13 cellular contexts compared by ENCODE assay signal in genomic region chr9:89464991-89465390, GRCh38. TPM values are rescaled to one million over a fixed set of nuclear protein-coding genes. Genes with fewer than 3 reads are reported as not detected.
DNase-seq lines count a peak whose midpoint lies in the region; ATAC-seq and TF ChIP-seq lines count a peak whose summit lies in the region.
"Had no signal": no experiment of that assay in that cellular context is flagged by ENCODE, and none has a peak within 500 bp of the region (broad histone marks: within the 10 kb centered on the region; RNA-seq: fewer than 3 reads in every experiment).

No MANE protein-coding gene starts in this region.

- peak overlapping the region in 4 of 10 experiments; percentile 41 to 61 (median 48); a peak in 2 of 20 replicates for H3K4me3 ChIP-seq in BLaER1 treated with 17β-estradiol and CSF1 and Interleukin-3, amounts not matched to agents 10 nM and 100 nM
- H3K4me3 ChIP-seq in neuronal stem cell (ENCODE audit: low read length in 2 of 2) (no peak overlapping the region), esophagus squamous epithelium (no peak overlapping the region)
- H3K4me3 ChIP-seq: right lobe of liver, vagina had no signal

- peak overlapping the region; percentile 83 to 100 (median 95) for H3K4me2 ChIP-seq in BLaER1 treated with 17β-estradiol and CSF1 and Interleukin-3, amounts not matched to agents 10 nM and 100 nM
- H3K4me2 ChIP-seq in neuronal stem cell (ENCODE audit: insufficient read depth, low read length, poor library complexity, severe bottlenecking), result no peak overlapping the region

- H3K36me3 Mint-ChIP-seq in activated T-cell treated with anti-CD3 and anti-CD28 coated beads, Interleukin-2, amount 50 U/mL, for 24 hours (ENCODE audit: low read depth), result peaks cover 95% of the 10 kb centered on the region
- H3K36me3 Mint-ChIP-seq in naive B cell, result no peaks in the 10 kb centered on the region
- H3K36me3 Mint-ChIP-seq: mesothelial cell of epicardium had no signal

- H3K4ac ChIP-seq in neuronal stem cell (ENCODE audit: low read length), result no peak overlapping the region

- H2BK5ac ChIP-seq in neuronal stem cell (ENCODE audit: low read length), result no peak overlapping the region

- H3K23ac ChIP-seq in neuronal stem cell (ENCODE audit: low read depth, low read length, poor library complexity), result no peak overlapping the region

- peak overlapping the region in 9 of 11 experiments; percentile 23 to 69 (median 61); a peak in 10 of 22 replicates for H3K9ac ChIP-seq in BLaER1 treated with 17β-estradiol and CSF1 and Interleukin-3, amounts not matched to agents 10 nM and 100 nM
- no peak overlapping the region for H3K9ac ChIP-seq in neuronal stem cell (ENCODE audit: low read depth, low read length, poor library complexity)

- no peak overlapping the region for H3K14ac ChIP-seq in neuronal stem cell (ENCODE audit: low read length)

- no peaks in the 10 kb centered on the region for H3K27me3 Mint-ChIP-seq in activated T-cell treated with anti-CD3 and anti-CD28 coated beads, Interleukin-2, amount 50 U/mL, for 24 hours
- H3K27me3 Mint-ChIP-seq in naive B cell, result no peaks in the 10 kb centered on the region

- no peak overlapping the region for H3K18ac ChIP-seq in neuronal stem cell (ENCODE audit: low read length)

- peak overlapping the region in 8 of 11 experiments; percentile 48 to 83 (median 76); a peak in 16 of 22 replicates for H3K27ac ChIP-seq in BLaER1 treated with 17β-estradiol and CSF1 and Interleukin-3, amounts not matched to agents 10 nM and 100 nM
- no peak overlapping the region for H3K27ac ChIP-seq in neuronal stem cell (replicated peaks; ENCODE audit: low read length)
- peak overlapping the region in 2 of 4 donors; percentile 68 to 74 for H3K27ac ChIP-seq in esophagus squamous epithelium
- H3K27ac ChIP-seq: vagina had no signal

- no peak overlapping the region for H4K8ac ChIP-seq in neuronal stem cell (ENCODE audit: low read depth, low read length)

- H3K4me3 Mint-ChIP-seq in activated T-cell treated with anti-CD3 and anti-CD28 coated beads, Interleukin-2, amount 50 U/mL, for 24 hours, result peak overlapping the region; percentile 77
- peak overlapping the region in 7 of 8 donors; percentile 40 to 91 (median 83) for H3K4me3 Mint-ChIP-seq in naive B cell
- H3K4me3 Mint-ChIP-seq: mesothelial cell of epicardium had no signal

- H2BK120ac ChIP-seq in neuronal stem cell (ENCODE audit: low read depth, low read length), result no peak overlapping the region

- no peaks in the 10 kb centered on the region for H3K9me3 ChIP-seq in BLaER1 treated with 17β-estradiol and CSF1 and Interleukin-3, amounts not matched to agents 10 nM and 100 nM (replicated peaks in 1 of 11)
- H3K9me3 ChIP-seq in neuronal stem cell (replicated peaks in 1 of 2; ENCODE audit: control insufficient read depth in 2 of 2, insufficient read depth in 1 of 2, low read depth in 1 of 2, low read length in 2 of 2) (no peaks in the 10 kb centered on the region), esophagus squamous epithelium (no peaks in the 10 kb centered on the region)
- H3K9me3 ChIP-seq: BE2C, right lobe of liver, vagina had no signal

- ATAC-seq in GM19463 (IDR thresholded peaks at IDR 0.05; ENCODE audit: unreplicated experiment) (peak; percentile 1), naive B cell (ENCODE audit: low read depth in 2 of 2) (no peak)

- H3K9me3 Mint-ChIP-seq in activated T-cell treated with anti-CD3 and anti-CD28 coated beads, Interleukin-2, amount 50 U/mL, for 24 hours, result no peaks in the 10 kb centered on the region
- no peaks in the 10 kb centered on the region for H3K9me3 Mint-ChIP-seq in naive B cell
- H3K9me3 Mint-ChIP-seq: mesothelial cell of epicardium had no signal

- peak overlapping the region; percentile 99 for H3K27ac Mint-ChIP-seq in activated T-cell treated with anti-CD3 and anti-CD28 coated beads, Interleukin-2, amount 50 U/mL, for 24 hours
- H3K27ac Mint-ChIP-seq in naive B cell, result peak overlapping the region; percentile 3 to 85 (median 63)
- H3K27ac Mint-ChIP-seq: mesothelial cell of epicardium had no signal

- H3K27me3 ChIP-seq in BLaER1 treated with 17β-estradiol and CSF1 and Interleukin-3, amounts not matched to agents 10 nM and 100 nM, result no peaks in the 10 kb centered on the region
- H3K27me3 ChIP-seq in neuronal stem cell (ENCODE audit: control insufficient read depth in 3 of 3, insufficient read depth in 3 of 3, low read depth in 1 of 3, low read length in 3 of 3) (no peaks in the 10 kb centered on the region), esophagus squamous epithelium (no peaks in the 10 kb centered on the region)
- H3K27me3 ChIP-seq: BE2C, right lobe of liver, vagina had no signal

- peaks cover 0 to 91% (median 36%) of the 10 kb centered on the region in 11 experiments; a peak in 16 of 22 replicates for H4K20me1 ChIP-seq in BLaER1 treated with 17β-estradiol and CSF1 and Interleukin-3, amounts not matched to agents 10 nM and 100 nM

- peaks cover 11% of the 10 kb centered on the region for H3K79me1 ChIP-seq in neuronal stem cell (ENCODE audit: low read depth, low read length)

- no peak overlapping the region for H4K91ac ChIP-seq in neuronal stem cell (ENCODE audit: low read depth, low read length, poor library complexity)

- DNase-seq in activated T-cell treated with anti-CD3 and anti-CD28 coated beads, Interleukin-2, amount 50 U/mL, for 24 hours, result no peak
- DNase-seq in naive B cell (no peak), neuronal stem cell (ENCODE audit: low spot score) (no peak), esophagus squamous epithelium (lab: John Stamatoyannopoulos, UW) (no peak), H4 (ENCODE audit: low spot score) (no peak)
- no peak for DNase-seq in effector CD8-positive, alpha-beta T cell (lab: John Stamatoyannopoulos, UW)
- DNase-seq: BE2C, NCI-H1694, right lobe of liver had no signal

- no peak for TF ChIP-seq CTCF in esophagus squamous epithelium (IDR thresholded peaks at IDR 0.05)

- peaks cover 0 to 10% (median 0%) of the 10 kb centered on the region in 11 experiments; a peak in 4 of 22 replicates for H3K36me3 ChIP-seq in BLaER1 treated with 17β-estradiol and CSF1 and Interleukin-3, amounts not matched to agents 10 nM and 100 nM
- H3K36me3 ChIP-seq in neuronal stem cell (replicated peaks in 1 of 2; ENCODE audit: control insufficient read depth in 2 of 2, insufficient read depth in 2 of 2, low read length in 2 of 2), result peaks cover 0 to 3% of the 10 kb centered on the region in 2 donors
- H3K36me3 ChIP-seq in esophagus squamous epithelium, result no peaks in the 10 kb centered on the region
- H3K36me3 ChIP-seq: BE2C, right lobe of liver, vagina had no signal

- H2BK15ac ChIP-seq in neuronal stem cell (ENCODE audit: low read length), result no peak overlapping the region

- H2AK5ac ChIP-seq in neuronal stem cell (ENCODE audit: low read depth, low read length), result no peak overlapping the region

- H3K4me1 ChIP-seq in BLaER1 treated with 17β-estradiol and CSF1 and Interleukin-3, amounts not matched to agents 10 nM and 100 nM, result peaks cover 54 to 98% (median 92%) of the 10 kb centered on the region in 10 experiments
- H3K4me1 ChIP-seq in neuronal stem cell (ENCODE audit: control insufficient read depth in 2 of 2, insufficient read depth in 1 of 2, low read depth in 1 of 2, low read length in 2 of 2) (peaks cover 0 to 11% of the 10 kb centered on the region in 2 donors), esophagus squamous epithelium (peaks cover 0 to 41% (median 0%) of the 10 kb centered on the region in 3 donors)
- H3K4me1 ChIP-seq: BE2C, right lobe of liver had no signal

- no peak overlapping the region for H2AFZ ChIP-seq in neuronal stem cell (ENCODE audit: low read length)

- peaks cover 97% of the 10 kb centered on the region for H3K4me1 Mint-ChIP-seq in activated T-cell treated with anti-CD3 and anti-CD28 coated beads, Interleukin-2, amount 50 U/mL, for 24 hours (ENCODE audit: low read depth)
- H3K4me1 Mint-ChIP-seq in naive B cell, result peaks cover 79 to 96% (median 85%) of the 10 kb centered on the region in 3 donors
- H3K4me1 Mint-ChIP-seq: mesothelial cell of epicardium had no signal

- no peak for TF ChIP-seq POLR2A in esophagus squamous epithelium (IDR thresholded peaks at IDR 0.05)

- H2BK12ac ChIP-seq in neuronal stem cell (ENCODE audit: low read length), result no peak overlapping the region

- no CpG with 5 or more reads among the region's 8 CpGs for WGBS in neuronal stem cell (ENCODE audit: extremely low coverage in 2 of 2, insufficient read length in 2 of 2, insufficient replicate concordance in 1 of 2), 2 donors
- WGBS in esophagus squamous epithelium, 2 donors, result 72 to 76% methylated on average over 3 to 7 of the region's 8 CpGs

- intact Hi-C loops in esophagus squamous epithelium (cut with DNase I), result no loop called here

RNA-seq across cellular contexts. Expression of gene SEMA4D, which starts 32.9 kb away (rescaled TPM):
- 10 to 100 TPM; 13.4 to 38.2 (median 21.5) TPM for polyA plus RNA-seq in naive B cell (ENCODE audit: low read depth in 6 of 6)
- 23.2 TPM for polyA plus RNA-seq in neuronal stem cell (2013, experiment 1 of 2)
- 24.3 TPM for polyA plus RNA-seq in neuronal stem cell (2013, experiment 2 of 2)
- total RNA-seq in esophagus squamous epithelium, result 10 to 100 TPM; 12.8 to 52.0 (median 20.5) TPM
- 4.8 and 6.3 TPM in 2 replicates for total RNA-seq in H4 (2014; rRNA removed; shearing (Covaris generic))
